In the genomic region with DNA sequence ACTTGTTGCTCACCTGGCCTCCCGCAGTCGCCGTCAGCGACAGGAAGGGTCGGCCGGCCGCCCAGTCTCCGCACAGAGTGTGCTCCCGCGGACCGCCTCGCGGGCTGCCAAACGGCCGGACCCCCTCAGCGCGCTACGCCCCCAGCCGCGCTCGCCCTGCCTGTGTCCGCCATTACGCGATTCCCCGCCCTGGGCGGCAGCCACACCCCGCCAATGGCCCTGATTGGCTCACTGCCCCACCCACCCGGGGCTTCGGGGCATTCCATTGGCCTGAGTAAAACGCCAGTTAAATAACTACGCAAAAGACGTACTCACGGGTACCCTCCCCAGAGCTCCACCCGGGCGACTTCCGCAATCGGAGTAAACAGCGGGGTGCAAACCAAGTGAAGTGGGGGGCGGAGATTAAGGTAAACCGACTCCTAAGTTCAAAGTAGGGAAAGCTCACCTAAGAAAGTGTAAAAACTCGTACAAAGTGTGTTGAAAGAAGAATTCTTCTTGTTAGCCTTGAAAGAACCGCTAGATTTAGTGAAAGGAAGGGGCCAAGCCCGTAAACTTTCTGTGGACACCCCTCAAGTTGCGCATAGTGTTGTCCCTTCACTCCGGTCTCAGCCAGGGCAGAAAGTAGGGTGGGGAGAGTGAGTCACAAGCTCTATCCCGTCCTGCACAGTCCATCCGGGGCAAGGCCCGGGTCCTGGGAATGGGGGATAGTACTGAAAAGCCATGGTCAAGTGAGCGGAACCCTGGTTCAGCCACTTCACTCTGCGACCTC, we compare ENCODE assay signal across 1 cellular context.
TF ChIP-seq lines count a peak whose summit lies in the region.

A gene with protein sequence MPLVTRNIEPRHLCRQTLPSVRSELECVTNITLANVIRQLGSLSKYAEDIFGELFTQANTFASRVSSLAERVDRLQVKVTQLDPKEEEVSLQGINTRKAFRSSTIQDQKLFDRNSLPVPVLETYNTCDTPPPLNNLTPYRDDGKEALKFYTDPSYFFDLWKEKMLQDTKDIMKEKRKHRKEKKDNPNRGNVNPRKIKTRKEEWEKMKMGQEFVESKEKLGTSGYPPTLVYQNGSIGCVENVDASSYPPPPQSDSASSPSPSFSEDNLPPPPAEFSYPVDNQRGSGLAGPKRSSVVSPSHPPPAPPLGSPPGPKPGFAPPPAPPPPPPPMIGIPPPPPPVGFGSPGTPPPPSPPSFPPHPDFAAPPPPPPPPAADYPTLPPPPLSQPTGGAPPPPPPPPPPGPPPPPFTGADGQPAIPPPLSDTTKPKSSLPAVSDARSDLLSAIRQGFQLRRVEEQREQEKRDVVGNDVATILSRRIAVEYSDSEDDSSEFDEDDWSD (minus strand): TSS at position 195 of the 769 bp plus-strand sequence. CDS start 61,277 bp downstream, outside the sequence.

TF ChIP-seq in A549, 52 proteins besides CTCF, POLR2A, EP300 and RAD21 (continued from another document):
- TF ChIP-seq ATOH8 (CRISPR knock-in tag; IDR thresholded peaks at IDR 0.05; ENCODE audit: low read depth) (no peak), NFE2L2 (conservative IDR thresholded peaks at IDR 0.05; ENCODE audit: low read length) (no peak), ZSCAN20 (CRISPR knock-in tag; IDR thresholded peaks at IDR 0.05) (no peak), ESRRA (IDR thresholded peaks at IDR 0.05; ENCODE audit: borderline replicate concordance, low read length) (no peak), NPAS2 (CRISPR knock-in tag; IDR thresholded peaks at IDR 0.05; ENCODE audit: borderline replicate concordance) (no peak), MAZ (IDR thresholded peaks at IDR 0.05; ENCODE audit: borderline replicate concordance, low read depth, low read length) (no peak), CBX2 (IDR thresholded peaks at IDR 0.05; ENCODE audit: borderline replicate concordance, low read depth) (no peak), TFCP2L1 (CRISPR knock-in tag; IDR thresholded peaks at IDR 0.05) (no peak), USF2 (IDR thresholded peaks at IDR 0.05) (no peak), EHMT2 (IDR thresholded peaks at IDR 0.05; ENCODE audit: low read depth) (no peak), EHF (CRISPR knock-in tag; IDR thresholded peaks at IDR 0.05) (no peak), CBX8 (IDR thresholded peaks at IDR 0.05) (no peak), POLR2AphosphoS2 (conservative IDR thresholded peaks at IDR 0.05; ENCODE audit: low read length) (no peak), HOXA7 (CRISPR knock-in tag; IDR thresholded peaks at IDR 0.05) (peak; percentile 65; the same call in 1 of the 2 replicates), HDAC2 (IDR thresholded peaks at IDR 0.05) (no peak), MYC (IDR thresholded peaks at IDR 0.05; ENCODE audit: borderline replicate concordance, low read length) (no peak), CHD4 (IDR thresholded peaks at IDR 0.05; ENCODE audit: borderline replicate concordance) (no peak), REST (IDR thresholded peaks at IDR 0.05) (no peak), KDM1A (IDR thresholded peaks at IDR 0.05; ENCODE audit: low read depth) (no peak), NR3C1 (IDR thresholded peaks at IDR 0.05) (no peak), JUNB (IDR thresholded peaks at IDR 0.05) (0 out of 2 replicates have a peak, but pooled peaks have one; percentile 28), HEYL (CRISPR knock-in tag; IDR thresholded peaks at IDR 0.05) (no peak), ZC3H11A (IDR thresholded peaks at IDR 0.05) (no peak), SMC3 (IDR thresholded peaks at IDR 0.05) (no peak), FOSB (CRISPR knock-in tag; IDR thresholded peaks at IDR 0.05) (no peak), PHF8 (IDR thresholded peaks at IDR 0.05; ENCODE audit: borderline replicate concordance, low read depth) (peak; percentile 77; the same call in 1 of the 2 replicates), HOXB13 (CRISPR knock-in tag; IDR thresholded peaks at IDR 0.05; ENCODE audit: low read depth) (no peak), RCOR1 (IDR thresholded peaks at IDR 0.05; ENCODE audit: low read depth, low read length) (no peak), HES2 (IDR thresholded peaks at IDR 0.05) (no peak), ZFP36 (IDR thresholded peaks at IDR 0.05; ENCODE audit: borderline replicate concordance, partially characterized antibody) (no peak), CEBPB (IDR thresholded peaks at IDR 0.05) (peak in 1 of 2 experiments; percentile 53; a peak in 1 of 4 replicates)
- TF ChIP-seq, protein P1, sequence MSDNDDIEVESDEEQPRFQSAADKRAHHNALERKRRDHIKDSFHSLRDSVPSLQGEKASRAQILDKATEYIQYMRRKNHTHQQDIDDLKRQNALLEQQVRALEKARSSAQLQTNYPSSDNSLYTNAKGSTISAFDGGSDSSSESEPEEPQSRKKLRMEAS (IDR thresholded peaks at IDR 0.05): peak; percentile 46; the same call in 1 of the 2 replicates
- TF ChIP-seq, protein P2, sequence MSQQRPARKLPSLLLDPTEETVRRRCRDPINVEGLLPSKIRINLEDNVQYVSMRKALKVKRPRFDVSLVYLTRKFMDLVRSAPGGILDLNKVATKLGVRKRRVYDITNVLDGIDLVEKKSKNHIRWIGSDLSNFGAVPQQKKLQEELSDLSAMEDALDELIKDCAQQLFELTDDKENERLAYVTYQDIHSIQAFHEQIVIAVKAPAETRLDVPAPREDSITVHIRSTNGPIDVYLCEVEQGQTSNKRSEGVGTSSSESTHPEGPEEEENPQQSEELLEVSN (IDR thresholded peaks at IDR 0.05; ENCODE audit: borderline replicate concordance, low read depth): no peak
